1 cellular context compared by ENCODE assay signal in the genomic region with DNA sequence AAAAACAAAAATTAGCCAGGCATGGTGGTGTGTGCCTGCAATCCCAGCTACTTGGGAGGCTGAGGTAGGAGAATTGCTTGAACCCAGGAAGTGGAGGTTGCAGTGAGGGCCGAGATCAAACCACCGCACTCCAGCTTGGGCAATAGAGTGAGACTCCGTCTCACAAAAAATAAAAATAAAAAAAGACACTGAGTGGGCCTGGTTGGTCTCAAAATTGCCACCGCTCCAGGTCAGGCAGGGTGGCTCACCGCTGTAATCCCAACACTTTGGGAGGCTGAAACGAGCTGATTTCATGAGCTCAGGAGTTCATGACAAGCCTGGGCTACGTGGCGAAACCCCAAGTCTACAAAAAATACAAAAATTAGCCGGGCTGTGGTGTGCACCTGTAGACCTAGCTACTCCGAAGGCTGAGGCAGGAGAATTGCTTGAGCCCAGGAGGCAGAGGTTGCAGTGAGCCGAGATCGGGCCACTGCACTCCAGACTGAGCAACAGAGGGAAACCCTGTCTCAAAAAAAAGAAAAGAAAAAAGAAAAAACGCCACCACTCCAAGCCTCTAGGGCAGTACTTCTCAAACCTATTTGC.
TF ChIP-seq lines count a peak whose summit lies in the region.

No MANE protein-coding gene starts in this region.

TF ChIP-seq in HepG2, 621 proteins besides CTCF, POLR2A, EP300 and RAD21:
- TF ChIP-seq ATRX (CRISPR knock-in tag; IDR thresholded peaks at IDR 0.05; ENCODE audit: borderline replicate concordance) (no peak), GFI1 (CRISPR knock-in tag; IDR thresholded peaks at IDR 0.05; ENCODE audit: borderline replicate concordance) (no peak), ZNF556 (CRISPR knock-in tag; IDR thresholded peaks at IDR 0.05; ENCODE audit: borderline replicate concordance) (no peak), ZNF703 (CRISPR knock-in tag; IDR thresholded peaks at IDR 0.05; ENCODE audit: borderline replicate concordance) (no peak), SETDB1 (CRISPR knock-in tag; IDR thresholded peaks at IDR 0.05; ENCODE audit: borderline replicate concordance) (no peak), NFE2L2 (IDR thresholded peaks at IDR 0.05; ENCODE audit: low read length) (no peak), ZNF543 (CRISPR knock-in tag; IDR thresholded peaks at IDR 0.05) (no peak), SKI (IDR thresholded peaks at IDR 0.05; ENCODE audit: partially characterized antibody) (no peak), HOXA3 (CRISPR knock-in tag; IDR thresholded peaks at IDR 0.05) (no peak)
- TF ChIP-seq, protein P1, sequence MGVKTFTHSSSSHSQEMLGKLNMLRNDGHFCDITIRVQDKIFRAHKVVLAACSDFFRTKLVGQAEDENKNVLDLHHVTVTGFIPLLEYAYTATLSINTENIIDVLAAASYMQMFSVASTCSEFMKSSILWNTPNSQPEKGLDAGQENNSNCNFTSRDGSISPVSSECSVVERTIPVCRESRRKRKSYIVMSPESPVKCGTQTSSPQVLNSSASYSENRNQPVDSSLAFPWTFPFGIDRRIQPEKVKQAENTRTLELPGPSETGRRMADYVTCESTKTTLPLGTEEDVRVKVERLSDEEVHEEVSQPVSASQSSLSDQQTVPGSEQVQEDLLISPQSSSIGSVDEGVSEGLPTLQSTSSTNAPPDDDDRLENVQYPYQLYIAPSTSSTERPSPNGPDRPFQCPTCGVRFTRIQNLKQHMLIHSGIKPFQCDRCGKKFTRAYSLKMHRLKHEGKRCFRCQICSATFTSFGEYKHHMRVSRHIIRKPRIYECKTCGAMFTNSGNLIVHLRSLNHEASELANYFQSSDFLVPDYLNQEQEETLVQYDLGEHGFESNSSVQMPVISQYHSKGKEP (CRISPR knock-in tag; IDR thresholded peaks at IDR 0.05): no peak
